In genomic region chr20:53521421-53521820, GRCh38 we compare ENCODE assay signal across 8 cellular contexts.
DNase-seq lines count a peak whose midpoint lies in the region; ATAC-seq, FAIRE-seq and TF ChIP-seq lines count a peak whose summit lies in the region.
"Not testable (repeated sequence)": the region's sequence is repeated elsewhere in the genome, so short reads cannot be mapped to it uniquely, and the experiment has no call there.

No MANE protein-coding gene starts in this region.

- not testable (repeated sequence) for TF ChIP-seq POLR2A in A549 (IDR thresholded peaks at IDR 0.05; ENCODE audit: low read length)

- not testable (repeated sequence) for H3K4me3 ChIP-seq in A549; fibroblast of lung (replicated peaks in 1 of 4; ENCODE audit: control extremely low read depth in 1 of 4, insufficient read depth in 1 of 4, low read depth in 3 of 4, low read length in 4 of 4)

- not testable (repeated sequence) for H3K27me3 ChIP-seq in fibroblast of lung (ENCODE audit: control insufficient read depth, insufficient read depth, low read length)

- POLR2A ChIA-PET in A549 (lab: Yijun Ruan, JAX): not testable (repeated sequence)

- not testable (repeated sequence) for TF ChIP-seq EP300 in A549 (IDR thresholded peaks at IDR 0.05)

- DNase-seq in A549 (ENCODE audit: low read depth in 1 of 2, low spot score in 1 of 2) (peak; percentile 14 to 29), ELR (ENCODE audit: low read depth) (peak; percentile 51), HPDE6-E6E7 (ENCODE audit: extremely low spot score) (peak; percentile 49), NCI-H2171 treated with DMSO at 0.1 percent for 48 hours (lab: John Stamatoyannopoulos, UW) (peak; percentile 82), RKO (ENCODE audit: low spot score) (peak; percentile 56), amniotic epithelial cell (ENCODE audit: low read depth) (peak; percentile 56), fibroblast of lung (ENCODE audit: low read depth in 2 of 2) (peak; percentile 10 to 66), mesenteric fat pad (ENCODE audit: low spot score) (peak; percentile 43)

- H3K27ac ChIP-seq in A549; fibroblast of lung (ENCODE audit: insufficient read depth, low read length): not testable (repeated sequence)

- H3K9me3 ChIP-seq in A549; fibroblast of lung (ENCODE audit: control insufficient read depth, insufficient read depth, low read depth, low read length): not testable (repeated sequence)

- peak; percentile 27 to 39; a peak in 1 of 6 replicates for ATAC-seq in A549

- H3K79me2 ChIP-seq in fibroblast of lung (ENCODE audit: control insufficient read depth, insufficient read depth, low read length): not testable (repeated sequence)

- not testable (repeated sequence) for TF ChIP-seq RAD21 in A549 (conservative IDR thresholded peaks at IDR 0.05 in 1 of 2, IDR thresholded peaks at IDR 0.05 in 1 of 2)

- H3K9ac ChIP-seq in fibroblast of lung (ENCODE audit: insufficient read depth, low read length): not testable (repeated sequence)

- H3K4me1 ChIP-seq in A549; fibroblast of lung (ENCODE audit: control insufficient read depth, extremely low read depth, insufficient read depth, low read length): not testable (repeated sequence)

- 5% methylated on average over 5 of the region's 5 CpGs for WGBS in A549 (ENCODE audit: missing lambda C conversion rate)

- CTCF ChIA-PET in A549 (lab: Yijun Ruan, JAX): interaction anchor here (1.6 kb wide), 1 partner anchor 8 kb away, joined by 4 read pairs; no protein-coding TSS in a partner anchor

- not testable (repeated sequence) for H2AFZ ChIP-seq in fibroblast of lung (ENCODE audit: low read length)

- H4K20me1 ChIP-seq in fibroblast of lung (ENCODE audit: control insufficient read depth, extremely low read depth, insufficient read depth, low read length): not testable (repeated sequence)

- TF ChIP-seq CTCF in A549 (IDR thresholded peaks at IDR 0.05); fibroblast of lung (conservative IDR thresholded peaks at IDR 0.05 in 1 of 2, IDR thresholded peaks at IDR 0.05 in 1 of 2; ENCODE audit: low read depth in 1 of 2, low read length in 2 of 2): not testable (repeated sequence)

- FAIRE-seq in A549 (lab: Jason Lieb, UNC): not testable (repeated sequence)

- not testable (repeated sequence) for H3K4me2 ChIP-seq in A549; fibroblast of lung (ENCODE audit: extremely low read depth, insufficient read depth, low read length)

- not testable (repeated sequence) for H3K36me3 ChIP-seq in fibroblast of lung (ENCODE audit: control insufficient read depth, insufficient read depth, low read length)

TF ChIP-seq in A549, 52 proteins besides CTCF, POLR2A, EP300 and RAD21:
- not testable (repeated sequence) for TF ChIP-seq FOSL2 (IDR thresholded peaks at IDR 0.05)
- 0 out of 2 replicates have a peak, but pooled peaks have one; percentile 31 for TF ChIP-seq FOSL2 (CRISPR knock-in tag; IDR thresholded peaks at IDR 0.05)
TF ChIP-seq in A549: peak in this region for 1; not testable (repeated sequence) for 51.

Comparison
In these comparisons a context has a peak if more than half of its experiments do, and no peak if none do; other contexts are left out.
1. DNase-seq: peak in every context shown above with its lines; median percentile 82 in NCI-H2171 treated with DMSO at 0.1 percent for 48 hours; 56 in RKO; 56 in amniotic epithelial cell; 51 in ELR; 49 in HPDE6-E6E7; 43 in mesenteric fat pad; 38 in fibroblast of lung; 22 in A549.